Comparison of ENCODE assay signal across 1 cellular context in the genomic region with DNA sequence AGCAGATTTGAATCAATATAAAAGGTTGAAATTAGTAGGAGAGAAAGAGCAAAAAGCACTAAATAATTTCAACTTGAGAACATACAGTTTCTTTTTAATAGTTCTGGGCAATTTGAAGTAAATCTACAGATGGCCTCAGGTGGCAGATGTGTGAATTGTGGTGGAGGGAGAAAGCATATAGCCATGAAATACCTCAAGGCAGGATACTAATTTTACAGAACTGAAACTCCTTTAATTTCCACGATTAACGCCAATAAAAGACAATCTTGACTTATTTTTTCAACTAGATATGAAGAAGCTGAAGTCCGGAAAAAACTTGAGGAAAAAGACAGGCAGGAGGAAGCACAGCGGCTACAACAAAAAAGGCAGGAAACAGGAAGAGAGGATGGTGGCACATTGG.
TF ChIP-seq lines count a peak whose summit lies in the region.

No MANE protein-coding gene starts in this region.

TF ChIP-seq in WTC11, 78 proteins besides CTCF, POLR2A, EP300 and RAD21 (continued from another document):
- TF ChIP-seq ZNF512 (CRISPR knock-in tag; IDR thresholded peaks at IDR 0.05; ENCODE audit: borderline replicate concordance) (no peak), ZNF425 (CRISPR knock-in tag; conservative IDR thresholded peaks at IDR 0.05) (no peak), NFYB (CRISPR knock-in tag; conservative IDR thresholded peaks at IDR 0.05; ENCODE audit: low read depth) (no peak), PRRX2 (CRISPR knock-in tag; IDR thresholded peaks at IDR 0.05) (no peak)
